1 cellular context compared by ENCODE assay signal in the genomic region with DNA sequence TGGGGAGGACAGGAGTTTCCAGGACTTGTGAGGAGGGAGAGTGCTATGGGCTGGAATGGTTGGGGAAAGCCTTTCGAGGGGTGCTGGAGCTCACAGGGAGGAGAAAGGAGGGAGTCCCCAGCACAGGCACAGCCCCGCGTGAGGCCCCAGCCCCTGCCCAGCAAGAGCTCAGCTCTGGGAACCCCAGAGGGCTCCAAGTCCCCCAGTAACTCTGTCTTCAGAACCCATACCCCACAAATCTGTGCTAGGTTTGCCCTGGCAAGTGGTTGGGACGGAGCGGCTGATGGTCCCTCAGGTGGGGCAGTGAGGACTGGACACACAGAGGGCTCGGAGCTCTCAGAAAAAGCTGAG.
TF ChIP-seq lines count a peak whose summit lies in the region.

No MANE protein-coding gene starts in this region.

TF ChIP-seq in H1, 55 proteins besides CTCF, POLR2A, EP300 and RAD21:
- TF ChIP-seq KDM4A (IDR thresholded peaks at IDR 0.05; ENCODE audit: low read depth, low read length, severe bottlenecking): no peak
- TF ChIP-seq SRF (IDR thresholded peaks at IDR 0.05; ENCODE audit: low read depth, low read length): no peak
- TF ChIP-seq SAP30 (IDR thresholded peaks at IDR 0.05; ENCODE audit: insufficient read depth, insufficient replicate concordance, low read length): no peak
- TF ChIP-seq, protein P1, sequence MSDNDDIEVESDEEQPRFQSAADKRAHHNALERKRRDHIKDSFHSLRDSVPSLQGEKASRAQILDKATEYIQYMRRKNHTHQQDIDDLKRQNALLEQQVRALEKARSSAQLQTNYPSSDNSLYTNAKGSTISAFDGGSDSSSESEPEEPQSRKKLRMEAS (IDR thresholded peaks at IDR 0.05): no peak
- TF ChIP-seq SIX5 (IDR thresholded peaks at IDR 0.05; ENCODE audit: low read depth, low read length): no peak
- TF ChIP-seq BRCA1 (IDR thresholded peaks at IDR 0.05; ENCODE audit: low read depth, low read length): no peak
- TF ChIP-seq ASH2L (IDR thresholded peaks at IDR 0.05; ENCODE audit: low read length): no peak
- no peak for TF ChIP-seq ATF2 (IDR thresholded peaks at IDR 0.05; ENCODE audit: low read length)
- no peak for TF ChIP-seq POU5F1 (IDR thresholded peaks at IDR 0.05; ENCODE audit: low read depth, low read length)
- no peak for TF ChIP-seq KDM5A (IDR thresholded peaks at IDR 0.05; ENCODE audit: low read length)
- no peak for TF ChIP-seq PHF8 (conservative IDR thresholded peaks at IDR 0.05; ENCODE audit: low read depth, low read length)
- no peak for TF ChIP-seq JUND (IDR thresholded peaks at IDR 0.05; ENCODE audit: low read length)
- TF ChIP-seq RXRA (IDR thresholded peaks at IDR 0.05; ENCODE audit: insufficient read depth, low read depth, low read length): no peak
- TF ChIP-seq CTBP2 (IDR thresholded peaks at IDR 0.05; ENCODE audit: borderline replicate concordance, insufficient read depth, insufficient read length, low read length): no peak
- TF ChIP-seq BACH1 (IDR thresholded peaks at IDR 0.05; ENCODE audit: low read length): no peak
- no peak for TF ChIP-seq CEBPB (IDR thresholded peaks at IDR 0.05; ENCODE audit: low read depth, low read length)
- TF ChIP-seq CREB1 (IDR thresholded peaks at IDR 0.05): no peak
- no peak for TF ChIP-seq ZNF274 (IDR thresholded peaks at IDR 0.05; ENCODE audit: borderline replicate concordance, extremely low read depth, low read length)
